Comparison of ENCODE assay signal across 8 cellular contexts in genomic region chr14:49892636-49893308, GRCh38. TPM values are rescaled to one million over a fixed set of nuclear protein-coding genes. Genes with fewer than 3 reads are reported as not detected.
DNase-seq lines count a peak whose midpoint lies in the region; ATAC-seq, FAIRE-seq and TF ChIP-seq lines count a peak whose summit lies in the region.

Gene ARF6 (plus strand): TSS chr14:49893082. CDS start chr14:49893737, 655 bp downstream.

- FAIRE-seq in H1 (lab: Jason Lieb, UNC), result no peak

- no peak within 1 kb of the TSS for H2BK20ac ChIP-seq in H1 (ENCODE audit: low read length)

- CTCF ChIA-PET in H1 (lab: Charles Lee; ENCODE audit: partially characterized antibody), result interaction anchor here (0.7 to 1.9 kb wide), 7 partner anchors 7 to 30 kb away, joined by 3 to 7 read pairs (median 4); no protein-coding TSS in a partner anchor

- peak; percentile 0 to 30; a peak in 1 of 4 replicates for TF ChIP-seq RAD21 in H1 (IDR thresholded peaks at IDR 0.05 in 1 of 2, conservative IDR thresholded peaks at IDR 0.05 in 1 of 2; ENCODE audit: low read depth in 2 of 2, low read length in 2 of 2)

- peaks cover 0 to 17% (median 0%) of the 10 kb centered on the region in 4 experiments; a peak in 1 of 8 replicates for H3K36me3 ChIP-seq in H1 (ENCODE audit: control insufficient read depth in 2 of 4, insufficient read depth in 4 of 4, low read length in 3 of 4)
- no peaks in the 10 kb centered on the region for H3K36me3 ChIP-seq in mesendoderm (ENCODE audit: control insufficient read depth, insufficient read depth, low read length)

- H3K4me2 ChIP-seq in H1 (ENCODE audit: insufficient read depth in 1 of 2, low read depth in 2 of 2, low read length in 2 of 2) (peak within 1 kb of the TSS; percentile 83 to 89), mesendoderm (ENCODE audit: low read length) (peak within 1 kb of the TSS; percentile 80)

- H4K20me1 ChIP-seq in H1 (replicated peaks in 1 of 2; ENCODE audit: control insufficient read depth in 1 of 2, insufficient read depth in 2 of 2, low read length in 2 of 2), result peaks cover 8 to 14% of the 10 kb centered on the region in 2 experiments

- no peaks in the 10 kb centered on the region; a peak in 2 of 7 replicates for H3K4me1 ChIP-seq in H1 (replicated peaks in 1 of 4; ENCODE audit: control insufficient read depth in 3 of 4, insufficient read depth in 4 of 4, low read length in 3 of 4)
- peaks cover 2% of the 10 kb centered on the region for H3K4me1 ChIP-seq in mesendoderm (ENCODE audit: control insufficient read depth, low read depth, low read length)

- no peak within 1 kb of the TSS for H2BK12ac ChIP-seq in H1 (ENCODE audit: low read depth, low read length)

- POLR2A ChIA-PET in H1 (lab: Charles Lee; ENCODE audit: partially characterized antibody), result interaction anchor here (0.7 to 2.6 kb wide), 16 partner anchors 10 to 224 kb away, joined by 3 to 22 read pairs (median 4); partner anchors contain the start of genes NEMF and VCPKMT

- no peaks in the 10 kb centered on the region for H3K79me1 ChIP-seq in H1 (ENCODE audit: low read depth, low read length)
- no peaks in the 10 kb centered on the region for H3K79me1 ChIP-seq in mesendoderm (ENCODE audit: low read length)

- H3K14ac ChIP-seq in H1 (ENCODE audit: insufficient read length), result no peak within 1 kb of the TSS

- no peaks in the 10 kb centered on the region for H3K27me3 ChIP-seq in H1 (replicated peaks in 1 of 4; ENCODE audit: control insufficient read depth in 3 of 4, extremely low read depth in 1 of 4, insufficient read depth in 3 of 4, low read length in 3 of 4)
- H3K27me3 ChIP-seq in mesendoderm (ENCODE audit: insufficient read depth, low read length, poor library complexity), result no peaks in the 10 kb centered on the region

- H2BK15ac ChIP-seq in H1 (ENCODE audit: low read length), result no peak within 1 kb of the TSS
- no peak within 1 kb of the TSS for H2BK15ac ChIP-seq in mesendoderm (replicated peaks; ENCODE audit: low read depth)

- no peak; a peak in 1 of 4 replicates for TF ChIP-seq CTCF in H1 (IDR thresholded peaks at IDR 0.05; ENCODE audit: control extremely low read depth in 1 of 3, insufficient read depth in 1 of 3, low read depth in 1 of 3, low read length in 3 of 3)

- peak; percentile 68 to 99 for TF ChIP-seq POLR2A in H1 (IDR thresholded peaks at IDR 0.05; ENCODE audit: control extremely low read depth in 1 of 2, low read depth in 2 of 2, low read length in 2 of 2)

- WGBS in H1 (ENCODE audit: extremely low coverage in 1 of 2, insufficient coverage in 1 of 2, insufficient read length in 1 of 2, insufficient replicate concordance in 2 of 2, low coverage in 1 of 2, low lambda C conversion rate in 2 of 2, missing lambda C conversion rate in 1 of 2), 2 experiments, result 2% methylated on average over 54 of the region's 66 CpGs; no CpG with 5 or more reads in 1 of the 2 experiments
- no CpG with 5 or more reads among the region's 66 CpGs for WGBS in mesendoderm (ENCODE audit: extremely low coverage, insufficient coverage, low lambda C conversion rate)

- peaks cover 3% of the 10 kb centered on the region; the same call in 1 of the 2 replicates for H3K23me2 ChIP-seq in H1 (ENCODE audit: low read depth, low read length)

- peak within 1 kb of the TSS; percentile 93 to 98 (median 97) for H3K9ac ChIP-seq in H1 (replicated peaks in 1 of 4; ENCODE audit: extremely low read depth in 1 of 4, low read depth in 3 of 4, low read length in 3 of 4)
- peak within 1 kb of the TSS; percentile 98 for H3K9ac ChIP-seq in mesendoderm (ENCODE audit: low read length)

- H4K8ac ChIP-seq in H1 (ENCODE audit: extremely low read depth, insufficient read depth, low read length) (peak within 1 kb of the TSS; percentile 99), mesendoderm (ENCODE audit: low read depth, low read length) (peak within 1 kb of the TSS; percentile 58)

- H3K56ac ChIP-seq in H1 (replicated peaks; ENCODE audit: insufficient read length, low read depth, low read length), result peak within 1 kb of the TSS; percentile 86
- H3K56ac ChIP-seq in mesendoderm (ENCODE audit: low read length), result peak within 1 kb of the TSS; percentile 97

- peak within 1 kb of the TSS; percentile 82 to 93 (median 84) for H3K4me3 ChIP-seq in H1 (ENCODE audit: extremely low read depth in 1 of 4, insufficient read depth in 2 of 4, low read depth in 3 of 4, low read length in 4 of 4)
- peak within 1 kb of the TSS; percentile 97 for H3K4me3 ChIP-seq in mesendoderm (ENCODE audit: low read length)

- peak; percentile 73 for ATAC-seq in GM21360 (IDR thresholded peaks at IDR 0.05; ENCODE audit: unreplicated experiment)

- no peaks in the 10 kb centered on the region for H3K9me3 ChIP-seq in H1 (ENCODE audit: insufficient read depth in 2 of 2, low read depth in 1 of 2, low read length in 1 of 2)

- H3K23ac ChIP-seq in H1 (ENCODE audit: insufficient read length), result no peak within 1 kb of the TSS
- peak within 1 kb of the TSS; percentile 94 for H3K23ac ChIP-seq in mesendoderm (ENCODE audit: low read length)

- H2AK5ac ChIP-seq in H1 (ENCODE audit: low read depth, low read length), result no peak within 1 kb of the TSS
- peak within 1 kb of the TSS; percentile 11 for H2AK5ac ChIP-seq in mesendoderm (ENCODE audit: low read length)

- H3K18ac ChIP-seq in H1 (ENCODE audit: extremely low read depth, low read length), result peak within 1 kb of the TSS; percentile 73; the same call in 1 of the 2 replicates
- H3K18ac ChIP-seq in mesendoderm (ENCODE audit: low read length), result peak within 1 kb of the TSS; percentile 83

- H3K79me2 ChIP-seq in H1 (ENCODE audit: control insufficient read depth in 1 of 2, insufficient read depth in 2 of 2, low read length in 2 of 2) (peaks cover 8 to 45% of the 10 kb centered on the region in 2 experiments), mesendoderm (ENCODE audit: control insufficient read depth, insufficient read depth, low read length) (peaks cover 32% of the 10 kb centered on the region)

- H2BK120ac ChIP-seq in H1 (replicated peaks; ENCODE audit: low read depth, low read length), result no peak within 1 kb of the TSS
- peak within 1 kb of the TSS; percentile 83 for H2BK120ac ChIP-seq in mesendoderm (ENCODE audit: low read depth, low read length)

- DNase-seq in COR-L47 (lab: John Stamatoyannopoulos, UW) (peak; percentile 98), HT1080 (ENCODE audit: low read depth) (peak; percentile 97), NOMO-1 treated with DMSO at 0.1 percent for 48 hours (lab: John Stamatoyannopoulos, UW; ENCODE audit: unreplicated experiment) (peak; percentile 95), H1 (ENCODE audit: low read depth in 1 of 2, low spot score in 2 of 2) (peak; percentile 83 to 96), mesendoderm (peak; percentile 98)
- peak; percentile 90 to 95 (median 94) for DNase-seq in activated CD8-positive, alpha-beta memory T cell treated with anti-CD3 and anti-CD28 coated beads for 48 hours (ENCODE audit: low read depth in 2 of 3, low spot score in 2 of 3)
- DNase-seq in stimulated activated CD8-positive, alpha-beta memory T cell treated with anti-CD3 and anti-CD28 coated beads, Interleukin-15, amount 100 ng/mL, for 1 hour (ENCODE audit: low read depth), result peak; percentile 93

- TF ChIP-seq EP300 in H1 (IDR thresholded peaks at IDR 0.05; ENCODE audit: borderline replicate concordance in 1 of 2, low read depth in 2 of 2, low read length in 2 of 2), result peak in 1 of 2 experiments; percentile 48; a peak in 1 of 3 replicates

- peak within 1 kb of the TSS; percentile 60 for H4K91ac ChIP-seq in H1 (replicated peaks; ENCODE audit: insufficient read length, low read length)

- H2AFZ ChIP-seq in H1 (ENCODE audit: low read length), result peak within 1 kb of the TSS; percentile 34; the same call in 1 of the 2 replicates

- H2BK5ac ChIP-seq in H1 (ENCODE audit: low read depth, low read length) (peak within 1 kb of the TSS; percentile 87), mesendoderm (ENCODE audit: low read length) (peak within 1 kb of the TSS; percentile 31)

- peak within 1 kb of the TSS; percentile 88 for H3K27ac ChIP-seq in H1 (ENCODE audit: low read depth, low read length)
- peak within 1 kb of the TSS; percentile 97 for H3K27ac ChIP-seq in mesendoderm (ENCODE audit: low read depth, low read length)

- H4K5ac ChIP-seq in H1 (ENCODE audit: insufficient read length, low read depth, low read length) (peak within 1 kb of the TSS; percentile 97), mesendoderm (ENCODE audit: low read length) (no peak within 1 kb of the TSS)

- H3K4ac ChIP-seq in H1 (replicated peaks; ENCODE audit: insufficient read length, low read depth, low read length), result no peak within 1 kb of the TSS
- H3K4ac ChIP-seq in mesendoderm (ENCODE audit: low read depth, low read length), result peak within 1 kb of the TSS; percentile 87

TF ChIP-seq in H1, 55 proteins besides CTCF, POLR2A, EP300 and RAD21 (continues in another document):
- TF ChIP-seq TEAD4 (IDR thresholded peaks at IDR 0.05; ENCODE audit: low read depth, low read length), result no peak
- no peak for TF ChIP-seq KDM5A (IDR thresholded peaks at IDR 0.05; ENCODE audit: low read length)
- TF ChIP-seq RNF2 (IDR thresholded peaks at IDR 0.05; ENCODE audit: borderline replicate concordance, low read depth, low read length, missing control alignments, poor library complexity, severe bottlenecking), result no peak
- TF ChIP-seq BACH1 (IDR thresholded peaks at IDR 0.05; ENCODE audit: low read length), result no peak
- 0 out of 2 replicates have a peak, but pooled peaks have one; percentile 88 for TF ChIP-seq RBBP5 (IDR thresholded peaks at IDR 0.05; ENCODE audit: borderline replicate concordance, low read depth, low read length)
- peak; percentile 89 for TF ChIP-seq TBP (IDR thresholded peaks at IDR 0.05; ENCODE audit: low read depth, low read length)
- TF ChIP-seq YY1 (IDR thresholded peaks at IDR 0.05; ENCODE audit: low read depth, low read length), result peak; percentile 79
- no peak for TF ChIP-seq EZH2 (IDR thresholded peaks at IDR 0.05; ENCODE audit: low read depth, low read length, severe bottlenecking)
- TF ChIP-seq PHF8 (conservative IDR thresholded peaks at IDR 0.05; ENCODE audit: low read depth, low read length), result peak; percentile 92
- TF ChIP-seq CREB1 (IDR thresholded peaks at IDR 0.05), result peak; percentile 91

RNA-seq across cellular contexts. Expression of gene ARF6, which starts in this region (rescaled TPM):
- 65.4 and 119 TPM in 2 replicates for total RNA-seq in HT1080 (2014; rRNA removed; shearing (Covaris generic))
- 121 and 132 TPM in 2 replicates for polyA plus RNA-seq in HT1080 (2015; cell fraction: cytosol; rRNA removed)
- 64.0 and 64.1 TPM in 2 replicates for polyA plus RNA-seq in HT1080 (2015; cell fraction: nucleus; rRNA removed)
- 56.7 and 56.9 TPM in 2 replicates for total RNA-seq in H1 (2021; fragmentation: NEBNext Ultra II Directional; extraction: Animal tissue kit (Norgen Biotek cat#: 25700))
- polyA plus RNA-seq in H1 (2011; rRNA removed), result 17.2 and 20.8 TPM in 2 replicates
- 21.3 TPM for polyA plus RNA-seq in H1 (2011; cell fraction: cytosol; rRNA removed)
- polyA plus RNA-seq in H1 (2011; cell fraction: nucleus; rRNA removed), result 18.2 TPM
- polyA plus RNA-seq in H1 (2012, experiment 1 of 2), result 24.0 to 30.3 TPM (median 25.4 TPM) in 4 replicates
- polyA plus RNA-seq in H1 (2012, experiment 2 of 2), result 13.2 TPM
- polyA plus RNA-seq in H1 (2013, experiment 1 of 2), result 31.5 TPM
- 32.3 TPM for polyA plus RNA-seq in H1 (2013, experiment 2 of 2)
- 17.7 and 21.3 TPM in 2 replicates for polyA minus RNA-seq in H1 (2011; rRNA and poly(A)+ RNA removed)
- polyA minus RNA-seq in H1 (2011; cell fraction: cytosol; rRNA and poly(A)+ RNA removed), result 14.9 TPM
- polyA minus RNA-seq in H1 (2011; cell fraction: nucleus; rRNA and poly(A)+ RNA removed), result 22.1 TPM
- 42.5 TPM for polyA plus RNA-seq in mesendoderm (2013, experiment 1 of 2)
- 41.9 TPM for polyA plus RNA-seq in mesendoderm (2013, experiment 2 of 2)

Comparison
In these comparisons a context has a peak if more than half of its experiments do, and no peak if none do; other contexts are left out.
1. Peak in every context shown above with its lines: DNase-seq, ATAC-seq, H3K4me3 ChIP-seq and H3K27ac ChIP-seq.